In genomic region chr5:123028222-123028621, GRCh38 we compare ENCODE assay signal across 15 cellular contexts. TPM values are rescaled to one million over a fixed set of nuclear protein-coding genes. Genes with fewer than 3 reads are reported as not detected.
A peak's percentile ranks its signal among the peaks of the same experiment; 100 is the strongest.
DNase-seq lines count a peak whose midpoint lies in the region; ATAC-seq and TF ChIP-seq lines count a peak whose summit lies in the region.
"Had no signal": no experiment of that assay in that cellular context is flagged by ENCODE, and none has a peak within 500 bp of the region (broad histone marks: within the 10 kb centered on the region; RNA-seq: fewer than 3 reads in every experiment).

No MANE protein-coding gene starts in this region.

- peak; percentile 52 to 61 for DNase-seq in heart right ventricle
- DNase-seq in Right ventricle myocardium inferior (ENCODE audit: missing footprints): no peak
- DNase-seq in fibroblast of mammary gland (ENCODE audit: low read depth): peak; percentile 6
- peak; percentile 41 for DNase-seq in left ventricle myocardium inferior
- no peak for DNase-seq in NCI-H2029 (lab: John Stamatoyannopoulos, UW)
- no peak for DNase-seq in CD1c-positive myeloid dendritic cell (ENCODE audit: extremely low spot score)
- DNase-seq: ACHN; BE2C; C1 segment of cervical spinal cord; Caco-2; CD4-positive, alpha-beta T cell; HCEC 1CT had no signal

- H3K4me1 ChIP-seq in heart right ventricle (peaks cover 0 to 37% (median 16%) of the 10 kb centered on the region in 9 donors), left ventricle myocardium inferior (peaks cover 47% of the 10 kb centered on the region)
- H3K4me1 ChIP-seq: BE2C, Caco-2 had no signal

- H3K27me3 ChIP-seq in heart right ventricle: no peaks in the 10 kb centered on the region
- H3K27me3 ChIP-seq in left ventricle myocardium inferior (ENCODE audit: low read depth): no peaks in the 10 kb centered on the region

- H3K9me3 ChIP-seq in heart right ventricle (no peaks in the 10 kb centered on the region), left ventricle myocardium inferior (replicated peaks) (no peaks in the 10 kb centered on the region)
- H3K9me3 ChIP-seq: BE2C, Caco-2 had no signal

- intact Hi-C loops in heart right ventricle (cut with DNase I): no loop called here
- intact Hi-C loops in Right ventricle myocardium inferior (cut with DNase I): no loop called here
- intact Hi-C loops in left ventricle myocardium inferior (cut with micrococcal nuclease): no loop called here

- ATAC-seq in heart right ventricle (peak in 6 of 8 donors; percentile 61 to 85 (median 75)), Right ventricle myocardium inferior (no peak), GM19397 (IDR thresholded peaks at IDR 0.05; ENCODE audit: unreplicated experiment) (no peak)
- ATAC-seq: GM23338 had no signal

- H3K27ac ChIP-seq in heart right ventricle (peak overlapping the region in 6 of 10 donors; percentile 3 to 60 (median 44)), left ventricle myocardium inferior (replicated peaks) (peak overlapping the region; percentile 69)
- H3K27ac ChIP-seq: HL-60 had no signal

- TF ChIP-seq CTCF in heart right ventricle (IDR thresholded peaks at IDR 0.05) (no peak), fibroblast of mammary gland (conservative IDR thresholded peaks at IDR 0.05; ENCODE audit: control insufficient read depth, insufficient read depth, low read depth, low read length) (no peak), left ventricle myocardium inferior (IDR thresholded peaks at IDR 0.05; ENCODE audit: borderline replicate concordance) (peak; percentile 11)

- H3K36me3 ChIP-seq in heart right ventricle (peaks cover 0 to 63% (median 31%) of the 10 kb centered on the region in 9 donors), left ventricle myocardium inferior (peaks cover 57% of the 10 kb centered on the region)
- H3K36me3 ChIP-seq: BE2C had no signal

- no peak overlapping the region for H3K4me3 ChIP-seq in heart right ventricle
- no peak overlapping the region for H3K4me3 ChIP-seq in fibroblast of mammary gland (ENCODE audit: control insufficient read depth, low read depth, low read length)
- H3K4me3 ChIP-seq in left ventricle myocardium inferior: no peak overlapping the region
- H3K4me3 ChIP-seq: GM23338 had no signal

- WGBS in heart right ventricle, 2 donors: 63 to 70% methylated on average over 9 of the region's 9 CpGs

RNA-seq across cellular contexts. Expression of gene PPIC, which starts 8.3 kb away (rescaled TPM):
- total RNA-seq in heart right ventricle: 10 to 100 TPM; 34.2 to 54.3 (median 43.2) TPM
- 10 to 100 TPM; 22.5 to 58.9 TPM for polyA plus RNA-seq in heart right ventricle
- total RNA-seq in Right ventricle myocardium inferior: 46.0 TPM
- 47.5 TPM for total RNA-seq in left ventricle myocardium inferior
- total RNA-seq: CD4-positive, alpha-beta T cell had no signal

Comparison
In these comparisons a context has a peak if more than half of its experiments do, and no peak if none do; other contexts are left out.
1. ATAC-seq: peak in heart right ventricle (6 of 8); none in Right ventricle myocardium inferior (single experiment) and GM19397 (single experiment).
2. DNase-seq: peak in heart right ventricle (2 of 2), fibroblast of mammary gland (single experiment) and left ventricle myocardium inferior (single experiment); none in Right ventricle myocardium inferior (single experiment), NCI-H2029 (single experiment) and CD1c-positive myeloid dendritic cell (single experiment).